ENCODE assay signal across 8 cellular contexts in genomic region chr16:75108792-75109731, GRCh38. TPM values are rescaled to one million over a fixed set of nuclear protein-coding genes. Genes with fewer than 3 reads are reported as not detected.
DNase-seq lines count a peak whose midpoint lies in the region; ATAC-seq and TF ChIP-seq lines count a peak whose summit lies in the region.

No MANE protein-coding gene starts in this region.

- peaks cover 22 to 95% (median 92%) of the 10 kb centered on the region in 9 donors for H3K4me1 ChIP-seq in heart right ventricle

- H3K9me3 Mint-ChIP-seq in activated naive CD8-positive, alpha-beta T cell treated with anti-CD3 and anti-CD28 coated beads, Interleukin-2, amount 50 U/mL, for 24 hours: peaks cover 4% of the 10 kb centered on the region

- peak overlapping the region; percentile 20 for H2AFZ ChIP-seq in SU-DHL-6 (ENCODE audit: low read depth, low read length, severe bottlenecking)

- peak overlapping the region; percentile 83 for H3K27ac Mint-ChIP-seq in activated naive CD8-positive, alpha-beta T cell treated with anti-CD3 and anti-CD28 coated beads, Interleukin-2, amount 50 U/mL, for 24 hours

- peak overlapping the region; percentile 71 for H3K4me2 ChIP-seq in SU-DHL-6 (ENCODE audit: low read depth, low read length, poor library complexity, severe bottlenecking)

- H3K9me2 ChIP-seq in SU-DHL-6 (replicated peaks; ENCODE audit: insufficient read depth, low read length): no peaks in the 10 kb centered on the region

- peaks cover 13% of the 10 kb centered on the region for H3K27me3 Mint-ChIP-seq in activated naive CD8-positive, alpha-beta T cell treated with anti-CD3 and anti-CD28 coated beads, Interleukin-2, amount 50 U/mL, for 24 hours

- peak; percentile 77 for ATAC-seq in activated naive CD8-positive, alpha-beta T cell treated with anti-CD3 and anti-CD28 coated beads, Interleukin-2, amount 50 U/mL, for 24 hours
- peak; percentile 16 to 65 (median 48) for ATAC-seq in heart right ventricle

- peaks cover 31% of the 10 kb centered on the region for H3F3A ChIP-seq in SU-DHL-6 (ENCODE audit: insufficient read depth)

- H3K36me3 Mint-ChIP-seq in activated naive CD8-positive, alpha-beta T cell treated with anti-CD3 and anti-CD28 coated beads, Interleukin-2, amount 50 U/mL, for 24 hours (ENCODE audit: low read depth): peaks cover 5% of the 10 kb centered on the region

- H3K4me3 ChIP-seq in SU-DHL-6 (ENCODE audit: insufficient read depth, low read length, poor library complexity, severe bottlenecking): peak overlapping the region; percentile 39
- peak overlapping the region in 6 of 10 donors; percentile 11 to 27 (median 20) for H3K4me3 ChIP-seq in heart right ventricle
- no peak overlapping the region for H3K4me3 ChIP-seq in skeletal muscle cell (ENCODE audit: low read depth, low read length)
- no peak overlapping the region for H3K4me3 ChIP-seq in WERI-Rb-1 (ENCODE audit: low read depth, low read length)

- H3K79me2 ChIP-seq in SU-DHL-6 (ENCODE audit: insufficient read depth, low read length): no peaks in the 10 kb centered on the region

- intact Hi-C loops in heart right ventricle (cut with DNase I): loop anchor here in 4 of 10 donors (5.0 to 10.0 kb wide), 2 partner anchors 47 to 54 kb away; no protein-coding TSS in a partner anchor

- H3K9me3 ChIP-seq in SU-DHL-6 (ENCODE audit: insufficient read depth, low read length): no peaks in the 10 kb centered on the region
- H3K9me3 ChIP-seq in heart right ventricle: no peaks in the 10 kb centered on the region
- no peaks in the 10 kb centered on the region for H3K9me3 ChIP-seq in WERI-Rb-1 (ENCODE audit: severe bottlenecking)

- H4K20me1 ChIP-seq in SU-DHL-6 (ENCODE audit: low read depth, low read length): no peaks in the 10 kb centered on the region

- H3K4me1 Mint-ChIP-seq in activated naive CD8-positive, alpha-beta T cell treated with anti-CD3 and anti-CD28 coated beads, Interleukin-2, amount 50 U/mL, for 24 hours: peaks cover 60% of the 10 kb centered on the region

- 47 to 56% methylated on average over 25 to 27 of the region's 27 CpGs for WGBS in heart right ventricle, 2 donors

- H3K27ac ChIP-seq in SU-DHL-6 (ENCODE audit: low read depth, low read length) (peak overlapping the region; percentile 96), heart right ventricle (peak overlapping the region; percentile 82 to 96 (median 88)), WERI-Rb-1 (no peak overlapping the region)

- peak overlapping the region; percentile 69 for H3K4me3 Mint-ChIP-seq in activated naive CD8-positive, alpha-beta T cell treated with anti-CD3 and anti-CD28 coated beads, Interleukin-2, amount 50 U/mL, for 24 hours

- H3K36me3 ChIP-seq in SU-DHL-6 (ENCODE audit: low read length) (no peaks in the 10 kb centered on the region), heart right ventricle (peaks cover 0 to 23% (median 0%) of the 10 kb centered on the region in 9 donors), WERI-Rb-1 (peaks cover 18% of the 10 kb centered on the region; the same call in 1 of the 2 replicates)

- no peaks in the 10 kb centered on the region for H3K27me3 ChIP-seq in SU-DHL-6 (ENCODE audit: low read length)
- peaks cover 0 to 15% (median 0%) of the 10 kb centered on the region in 7 donors for H3K27me3 ChIP-seq in heart right ventricle
- H3K27me3 ChIP-seq in WERI-Rb-1 (ENCODE audit: insufficient read depth, low read depth, severe bottlenecking): no peaks in the 10 kb centered on the region

- peak overlapping the region; percentile 66 for H3K9ac ChIP-seq in SU-DHL-6 (ENCODE audit: low read length)

- no peak for TF ChIP-seq CTCF in SU-DHL-6 (IDR thresholded peaks at IDR 0.05; ENCODE audit: insufficient read depth, low read length, poor library complexity, severe bottlenecking)
- no peak for TF ChIP-seq CTCF in heart right ventricle (IDR thresholded peaks at IDR 0.05)
- TF ChIP-seq CTCF in WERI-Rb-1 (IDR thresholded peaks at IDR 0.05; ENCODE audit: low read depth, low read length): no peak

- peak; percentile 74 for DNase-seq in DMS53 treated with DMSO at 0.1 percent for 48 hours (lab: John Stamatoyannopoulos, UW; ENCODE audit: unreplicated experiment)
- DNase-seq in HPDE6-E6E7 (ENCODE audit: extremely low spot score): peak; percentile 97
- peak; percentile 84 for DNase-seq in activated naive CD8-positive, alpha-beta T cell treated with anti-CD3 and anti-CD28 coated beads, Interleukin-2, amount 50 U/mL, for 24 hours
- DNase-seq in heart right ventricle: peak; percentile 82 to 84
- DNase-seq in skeletal muscle cell (ENCODE audit: low read depth): peak; percentile 85
- no peak for DNase-seq in WERI-Rb-1
- DNase-seq in NCI-H1105 treated with DMSO at 0.1 percent for 48 hours (lab: John Stamatoyannopoulos, UW): no peak

RNA-seq across cellular contexts. Expression of gene LDHD, which starts 7.5 kb away (rescaled TPM):
- total RNA-seq in heart right ventricle: 100 to 1,000 TPM in 3 of 10 donors, 10 to 100 TPM in 7; 69.7 to 135 (median 94.9) TPM
- 10 to 100 TPM; 60.7 to 69.5 TPM for polyA plus RNA-seq in heart right ventricle

RNA-seq across cellular contexts. Expression of gene ZFP1, which starts 39.3 kb away (rescaled TPM):
- total RNA-seq in heart right ventricle: 10 to 100 TPM in 2 of 10 donors, 1 to 10 TPM in 8; 4.2 to 11.5 (median 7.0) TPM
- polyA plus RNA-seq in heart right ventricle: 1 to 10 TPM; 3.0 to 4.7 TPM

Comparison
In these comparisons a context has a peak if more than half of its experiments do, and no peak if none do; other contexts are left out.
1. DNase-seq: peak in DMS53 treated with DMSO at 0.1 percent for 48 hours (single experiment), HPDE6-E6E7 (single experiment), activated naive CD8-positive, alpha-beta T cell treated with anti-CD3 and anti-CD28 coated beads, Interleukin-2, amount 50 U/mL, for 24 hours (single experiment), heart right ventricle (2 of 2) and skeletal muscle cell (single experiment); none in WERI-Rb-1 (single experiment) and NCI-H1105 treated with DMSO at 0.1 percent for 48 hours (single experiment).
2. H3K4me3 ChIP-seq: peak in SU-DHL-6 (single experiment) and heart right ventricle (6 of 10); none in skeletal muscle cell (single experiment) and WERI-Rb-1 (single experiment).